ENCODE assay signal across 1 cellular context in the genomic region with DNA sequence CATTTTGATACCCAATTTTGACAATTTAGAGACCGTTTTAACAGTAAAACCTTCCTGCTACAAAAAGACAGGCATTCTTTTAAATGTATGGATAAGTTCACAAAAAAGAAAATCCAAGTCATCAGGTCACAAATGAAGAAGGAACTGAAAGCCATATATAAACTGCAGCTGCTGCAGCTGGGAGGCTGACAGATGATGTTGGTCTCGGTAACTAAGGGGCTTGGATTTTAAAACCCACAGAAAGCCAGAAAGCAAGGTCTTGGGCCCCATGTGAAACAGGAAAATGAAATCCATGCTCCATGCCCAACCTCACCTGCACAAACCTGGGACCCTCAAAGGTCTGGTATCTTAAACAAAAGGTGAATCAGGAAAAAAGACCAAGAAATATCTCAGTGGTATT.
TF ChIP-seq lines count a peak whose summit lies in the region.

No MANE protein-coding gene starts in this region.

TF ChIP-seq in HepG2, 621 proteins besides CTCF, POLR2A, EP300 and RAD21:
- TF ChIP-seq KLF11 (CRISPR knock-in tag; IDR thresholded peaks at IDR 0.05) (no peak), RBM22 (optimal IDR thresholded peaks at IDR 0.05; ENCODE audit: low read length) (peak; percentile 59)
